ENCODE assay signal across 8 cellular contexts in the genomic region with DNA sequence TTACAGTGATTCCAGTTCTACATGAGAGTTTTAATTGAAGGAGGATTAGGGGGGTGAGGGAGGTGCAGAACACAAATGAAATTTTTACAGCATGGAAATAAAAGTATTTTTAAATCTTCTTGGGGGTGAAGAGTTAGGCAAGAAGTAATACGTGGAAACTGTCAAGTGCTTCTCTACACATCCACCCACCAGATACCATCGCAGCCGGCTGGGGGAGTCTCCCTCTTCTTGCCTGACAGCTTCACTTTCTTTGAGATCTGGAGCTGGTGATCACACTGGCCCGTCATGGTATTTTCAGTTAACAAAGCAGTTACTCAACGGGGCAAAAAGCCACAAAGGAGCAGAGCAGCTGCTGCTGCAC. TPM values are rescaled to one million over a fixed set of nuclear protein-coding genes. Genes with fewer than 3 reads are reported as not detected.
DNase-seq lines count a peak whose midpoint lies in the region; ATAC-seq, FAIRE-seq and TF ChIP-seq lines count a peak whose summit lies in the region.

No MANE protein-coding gene starts in this region.

- H3K14ac ChIP-seq in H1 (ENCODE audit: insufficient read length) = no peak overlapping the region

- TF ChIP-seq CTCF in OCI-LY7 (conservative IDR thresholded peaks at IDR 0.05; ENCODE audit: low read length) = 0 out of 2 replicates have a peak, but pooled peaks have one; percentile 17
- no peak for TF ChIP-seq CTCF in H1 (IDR thresholded peaks at IDR 0.05; ENCODE audit: control extremely low read depth in 1 of 3, insufficient read depth in 1 of 3, low read depth in 1 of 3, low read length in 3 of 3)
- no peak for TF ChIP-seq CTCF in neutrophil (IDR thresholded peaks at IDR 0.05)

- no TSS peak for BruUV-seq in OCI-LY7 (replicated peaks; lab: Mats Ljungman, UMichigan)

- H3K9me3 ChIP-seq in OCI-LY7 (ENCODE audit: low read length) (no peaks in the 10 kb centered on the region), H1 (ENCODE audit: insufficient read depth in 2 of 2, low read depth in 1 of 2, low read length in 1 of 2) (no peaks in the 10 kb centered on the region), neutrophil (no peaks in the 10 kb centered on the region)

- H3K27ac ChIP-seq in OCI-LY7 (ENCODE audit: low read depth, low read length, poor library complexity, severe bottlenecking) (peak overlapping the region; percentile 80), H1 (ENCODE audit: low read depth, low read length) (peak overlapping the region; percentile 88), neutrophil (peak overlapping the region; percentile 95)

- H2AK5ac ChIP-seq in H1 (ENCODE audit: low read depth, low read length) = no peak overlapping the region

- FAIRE-seq in H1 (lab: Jason Lieb, UNC) = no peak

- no peak overlapping the region for H2BK15ac ChIP-seq in H1 (ENCODE audit: low read length)

- H3K4me1 ChIP-seq in OCI-LY7 (ENCODE audit: insufficient read depth, low read length, poor library complexity, severe bottlenecking) (peaks cover 26% of the 10 kb centered on the region), H1 (replicated peaks in 1 of 4; ENCODE audit: control insufficient read depth in 3 of 4, insufficient read depth in 4 of 4, low read length in 3 of 4) (peaks cover 0 to 20% (median 8%) of the 10 kb centered on the region in 4 experiments; a peak in 6 of 7 replicates), neutrophil (ENCODE audit: control insufficient read depth in 1 of 2, insufficient read depth in 1 of 2, low read depth in 1 of 2, low read length in 1 of 2) (peaks cover 45 to 47% of the 10 kb centered on the region in 2 experiments)

- H2BK12ac ChIP-seq in H1 (ENCODE audit: low read depth, low read length) = no peak overlapping the region

- DNase-seq in OCI-LY7 (ENCODE audit: low spot score) (no peak), H1 (ENCODE audit: low read depth in 1 of 2, low spot score in 2 of 2) (no peak), SHP77 treated with DMSO at 0.1 percent for 48 hours (lab: John Stamatoyannopoulos, UW) (no peak), hepatic stellate cell (ENCODE audit: low spot score) (no peak)

- WGBS in H1 (ENCODE audit: extremely low coverage in 1 of 2, insufficient coverage in 1 of 2, insufficient read length in 1 of 2, insufficient replicate concordance in 2 of 2, low coverage in 1 of 2, low lambda C conversion rate in 2 of 2, missing lambda C conversion rate in 1 of 2), 2 experiments = 0% methylated on average over 5 of the region's 5 CpGs; no CpG with 5 or more reads in 1 of the 2 experiments

- POLR2A ChIA-PET in OCI-LY7 (lab: Charles Lee) = no interaction called here
- POLR2A ChIA-PET in H1 (lab: Charles Lee; ENCODE audit: partially characterized antibody) = interaction anchor here (0.8 to 2.0 kb wide), 6 partner anchors 9 to 138 kb away, joined by 3 to 9 read pairs (median 4); partner anchors contain the start of gene STX17

- TF ChIP-seq RAD21 in H1 (IDR thresholded peaks at IDR 0.05 in 1 of 2, conservative IDR thresholded peaks at IDR 0.05 in 1 of 2; ENCODE audit: low read depth in 2 of 2, low read length in 2 of 2) = no peak

- no peak overlapping the region for H4K91ac ChIP-seq in H1 (replicated peaks; ENCODE audit: insufficient read length, low read length)

- no peak overlapping the region for H3K4ac ChIP-seq in H1 (replicated peaks; ENCODE audit: insufficient read length, low read depth, low read length)

- H4K5ac ChIP-seq in H1 (ENCODE audit: insufficient read length, low read depth, low read length) = peak overlapping the region; percentile 64

- peak overlapping the region; percentile 70 for H3K56ac ChIP-seq in H1 (replicated peaks; ENCODE audit: insufficient read length, low read depth, low read length)

- no peak for ATAC-seq in HG02938 (IDR thresholded peaks at IDR 0.05; ENCODE audit: unreplicated experiment)
- no peak for ATAC-seq in GM21576 (IDR thresholded peaks at IDR 0.05; ENCODE audit: unreplicated experiment)

- H4K20me1 ChIP-seq in OCI-LY7 (ENCODE audit: insufficient read depth, low read length) (no peaks in the 10 kb centered on the region), H1 (replicated peaks in 1 of 2; ENCODE audit: control insufficient read depth in 1 of 2, insufficient read depth in 2 of 2, low read length in 2 of 2) (peaks cover 4 to 10% of the 10 kb centered on the region in 2 experiments)

- intact Hi-C loops in OCI-LY7 (cut with micrococcal nuclease; ENCODE audit: unreplicated experiment) = loop anchor here (1.0 to 10.0 kb wide), 8 partner anchors 88 to 634 kb away; partner anchors contain the start of genes ERP44, INVS, MSANTD3 and SEC61B

- H3K27me3 ChIP-seq in H1 (replicated peaks in 1 of 4; ENCODE audit: control insufficient read depth in 3 of 4, extremely low read depth in 1 of 4, insufficient read depth in 3 of 4, low read length in 3 of 4) = peaks cover 17 to 40% (median 36%) of the 10 kb centered on the region in 4 experiments
- peaks cover 23% of the 10 kb centered on the region for H3K27me3 ChIP-seq in neutrophil

- CTCF ChIA-PET in OCI-LY7 (lab: Charles Lee; ENCODE audit: unreplicated experiment) = no interaction called here
- CTCF ChIA-PET in H1 (lab: Charles Lee; ENCODE audit: partially characterized antibody) = interaction anchor here (1.6 kb wide), 1 partner anchor 87 kb away, joined by 3 read pairs; no protein-coding TSS in a partner anchor

- peak overlapping the region; percentile 73 for H3K4me3 ChIP-seq in GM08714 (ENCODE audit: low read length)
- peak overlapping the region; percentile 73 for H3K4me3 ChIP-seq in OCI-LY7 (ENCODE audit: low read depth, low read length, poor library complexity, severe bottlenecking)
- H3K4me3 ChIP-seq in H1 (ENCODE audit: extremely low read depth in 1 of 4, insufficient read depth in 2 of 4, low read depth in 3 of 4, low read length in 4 of 4) = peak overlapping the region; percentile 77 to 90 (median 84)
- H3K4me3 ChIP-seq in neutrophil (ENCODE audit: low read depth in 1 of 2, low read length in 1 of 2) = peak overlapping the region; percentile 78 to 99

- TF ChIP-seq EP300 in H1 (IDR thresholded peaks at IDR 0.05; ENCODE audit: borderline replicate concordance in 1 of 2, low read depth in 2 of 2, low read length in 2 of 2) = no peak

- H2BK120ac ChIP-seq in H1 (replicated peaks; ENCODE audit: low read depth, low read length) = no peak overlapping the region

- H3K4me2 ChIP-seq in OCI-LY7 (ENCODE audit: low read length) (peak overlapping the region; percentile 83), H1 (ENCODE audit: insufficient read depth in 1 of 2, low read depth in 2 of 2, low read length in 2 of 2) (peak overlapping the region; percentile 77 to 100)

- H3K36me3 ChIP-seq in OCI-LY7 (ENCODE audit: insufficient read depth, low read length) (no peaks in the 10 kb centered on the region), H1 (ENCODE audit: control insufficient read depth in 2 of 4, insufficient read depth in 4 of 4, low read length in 3 of 4) (no peaks in the 10 kb centered on the region), neutrophil (no peaks in the 10 kb centered on the region)

- no peak for TF ChIP-seq POLR2A in H1 (IDR thresholded peaks at IDR 0.05; ENCODE audit: control extremely low read depth in 1 of 2, low read depth in 2 of 2, low read length in 2 of 2)

- peak overlapping the region; percentile 98 for H4K8ac ChIP-seq in H1 (ENCODE audit: extremely low read depth, insufficient read depth, low read length)

- peak overlapping the region; percentile 89; the same call in 1 of the 2 replicates for H2BK5ac ChIP-seq in H1 (ENCODE audit: low read depth, low read length)

- peaks cover 33% of the 10 kb centered on the region for H3K23me2 ChIP-seq in H1 (ENCODE audit: low read depth, low read length)

- H2BK20ac ChIP-seq in H1 (ENCODE audit: low read length) = no peak overlapping the region

- H3K18ac ChIP-seq in H1 (ENCODE audit: extremely low read depth, low read length) = peak overlapping the region; percentile 87

- no peak overlapping the region for H3K23ac ChIP-seq in H1 (ENCODE audit: insufficient read length)

- H3K9ac ChIP-seq in H1 (replicated peaks in 1 of 4; ENCODE audit: extremely low read depth in 1 of 4, low read depth in 3 of 4, low read length in 3 of 4) = peak overlapping the region; percentile 26 to 98 (median 92)

- peak overlapping the region; percentile 56; the same call in 1 of the 2 replicates for H2AFZ ChIP-seq in OCI-LY7 (ENCODE audit: low read length)
- H2AFZ ChIP-seq in H1 (ENCODE audit: low read length) = peak overlapping the region; percentile 73; the same call in 1 of the 2 replicates

- H3K79me2 ChIP-seq in OCI-LY7 (ENCODE audit: insufficient read depth, low read depth, low read length) (peaks cover 5% of the 10 kb centered on the region; the same call in 1 of the 2 replicates), H1 (ENCODE audit: control insufficient read depth in 1 of 2, insufficient read depth in 2 of 2, low read length in 2 of 2) (peaks cover 0 to 6% of the 10 kb centered on the region in 2 experiments; a peak in 1 of 4 replicates)

- H3K79me1 ChIP-seq in H1 (ENCODE audit: low read depth, low read length) = 0 out of 2 replicates have a peak, but pooled peaks cover 3% of the 10 kb centered on the region

- H3K9me2 ChIP-seq in OCI-LY7 (ENCODE audit: insufficient read depth, low read length) = no peaks in the 10 kb centered on the region

TF ChIP-seq in H1, 55 proteins besides CTCF, POLR2A, EP300 and RAD21:
- no peak for TF ChIP-seq RXRA (IDR thresholded peaks at IDR 0.05; ENCODE audit: insufficient read depth, low read depth, low read length)
- TF ChIP-seq SIN3A (conservative IDR thresholded peaks at IDR 0.05 in 1 of 2, IDR thresholded peaks at IDR 0.05 in 1 of 2; ENCODE audit: low read depth in 1 of 2, low read length in 2 of 2) = peak in 1 of 2 experiments; percentile 89; a peak in 1 of 4 replicates
- peak; percentile 51; the same call in 1 of the 2 replicates for TF ChIP-seq CEBPB (IDR thresholded peaks at IDR 0.05; ENCODE audit: low read depth, low read length)

RNA-seq across cellular contexts. Expression of gene NR4A3, which starts 2.6 kb away (rescaled TPM):
- total RNA-seq in OCI-LY7 (2014; rRNA removed; shearing (Covaris generic)) = 0.13 and 0.18 TPM in 2 replicates
- total RNA-seq in OCI-LY7 (2022) = 0.46 and 0.74 TPM in 2 replicates
- 0.23 and 0.30 TPM in 2 replicates for total RNA-seq in H1 (2021; fragmentation: NEBNext Ultra II Directional; extraction: Animal tissue kit (Norgen Biotek cat#: 25700))
- 0.05 and 0.06 TPM in 2 replicates for polyA plus RNA-seq in H1 (2011; rRNA removed)
- 0.05 TPM for polyA plus RNA-seq in H1 (2011; cell fraction: cytosol; rRNA removed)
- 0.23 TPM for polyA plus RNA-seq in H1 (2011; cell fraction: nucleus; rRNA removed)
- polyA plus RNA-seq in H1 (2012, experiment 1 of 2) = 0.04 to 0.11 TPM (median 0.07 TPM) in 4 replicates
- 0.04 TPM for polyA plus RNA-seq in H1 (2012, experiment 2 of 2)
- 0.14 TPM for polyA plus RNA-seq in H1 (2013, experiment 1 of 2)
- 0.13 TPM for polyA plus RNA-seq in H1 (2013, experiment 2 of 2)
- polyA minus RNA-seq in H1 (2011; rRNA and poly(A)+ RNA removed) = 0.16 TPM in 1 of 2 replicates, not detected in the other
- polyA minus RNA-seq in H1 (2011; cell fraction: cytosol; rRNA and poly(A)+ RNA removed) = 0.29 TPM
- polyA minus RNA-seq in H1 (2011; cell fraction: nucleus; rRNA and poly(A)+ RNA removed) = 0.30 TPM
